Comparison of ENCODE assay signal across 8 cellular contexts in genomic region chr12:27333311-27334009, GRCh38. TPM values are rescaled to one million over a fixed set of nuclear protein-coding genes. Genes with fewer than 3 reads are reported as not detected.
A peak's percentile ranks its signal among the peaks of the same experiment; 100 is the strongest.
DNase-seq lines count a peak whose midpoint lies in the region; ATAC-seq and TF ChIP-seq lines count a peak whose summit lies in the region.

No MANE protein-coding gene starts in this region.

- H3K4me1 Mint-ChIP-seq in progenitor cell of endocrine pancreas (ENCODE audit: low read depth): peaks cover 53% of the 10 kb centered on the region

- H3K27me3 ChIP-seq in OCI-LY3 (ENCODE audit: low read depth, low read length): no peaks in the 10 kb centered on the region

- no peaks in the 10 kb centered on the region for H3K9me3 ChIP-seq in OCI-LY3 (ENCODE audit: insufficient read depth, low read length)

- no peaks in the 10 kb centered on the region for H3K36me3 Mint-ChIP-seq in progenitor cell of endocrine pancreas (ENCODE audit: insufficient read depth)

- DNase-seq in AG08395 (ENCODE audit: low spot score): peak; percentile 9
- peak; percentile 18 for DNase-seq in activated gamma-delta T cell (lab: John Stamatoyannopoulos, UW)
- DNase-seq in Right ventricle myocardium superior: peak; percentile 71
- peak; percentile 44 for DNase-seq in progenitor cell of endocrine pancreas (ENCODE audit: low spot score, unreplicated experiment)
- DNase-seq in globus pallidus (ENCODE audit: low spot score): no peak

- ATAC-seq in GM18907 (IDR thresholded peaks at IDR 0.05; ENCODE audit: unreplicated experiment) (peak; percentile 31), HG03175 (IDR thresholded peaks at IDR 0.05; ENCODE audit: unreplicated experiment) (peak; percentile 24), Right ventricle myocardium superior (ENCODE audit: poor library complexity) (peak; percentile 34)

- peaks cover 31% of the 10 kb centered on the region for H3K27me3 Mint-ChIP-seq in progenitor cell of endocrine pancreas

- peaks cover 51% of the 10 kb centered on the region for H3K4me1 ChIP-seq in OCI-LY3 (ENCODE audit: low read length)

- no peaks in the 10 kb centered on the region for H4K20me1 ChIP-seq in OCI-LY3 (ENCODE audit: insufficient read depth, low read length)

- peak overlapping the region; percentile 44; the same call in 1 of the 2 replicates for H2AFZ ChIP-seq in OCI-LY3 (ENCODE audit: low read depth, low read length)

- TF ChIP-seq CTCF in OCI-LY3 (IDR thresholded peaks at IDR 0.05; ENCODE audit: low read depth, low read length) (no peak), progenitor cell of endocrine pancreas (IDR thresholded peaks at IDR 0.05; ENCODE audit: unreplicated experiment) (no peak)

- no peaks in the 10 kb centered on the region for H3K9me3 Mint-ChIP-seq in progenitor cell of endocrine pancreas (ENCODE audit: low read depth)

- H3K27ac Mint-ChIP-seq in progenitor cell of endocrine pancreas: peak overlapping the region; percentile 89

- intact Hi-C loops in Right ventricle myocardium superior (cut with DNase I): loop anchor here (10.0 kb wide), 1 partner anchor 321 kb away; no protein-coding TSS in a partner anchor

- H3K4me3 Mint-ChIP-seq in progenitor cell of endocrine pancreas (ENCODE audit: low read depth): peak overlapping the region; percentile 92

- peaks cover 44% of the 10 kb centered on the region for H3K79me2 ChIP-seq in OCI-LY3 (ENCODE audit: low read length)

- H3K9ac ChIP-seq in OCI-LY3 (ENCODE audit: low read length): peak overlapping the region; percentile 74

- H3K27ac ChIP-seq in OCI-LY3 (ENCODE audit: low read length): peak overlapping the region; percentile 40

- no peaks in the 10 kb centered on the region for H3K36me3 ChIP-seq in OCI-LY3 (replicated peaks; ENCODE audit: low read depth, low read length)

- peak overlapping the region; percentile 79 for H3K4me3 ChIP-seq in OCI-LY3 (ENCODE audit: low read length)

- peak overlapping the region; percentile 89 for H3K4me2 ChIP-seq in OCI-LY3 (ENCODE audit: low read length)

RNA-seq across cellular contexts. Expression of gene BMAL2, which starts 0.8 kb away (rescaled TPM):
- total RNA-seq in Right ventricle myocardium superior (1.1 TPM), progenitor cell of endocrine pancreas (26.0 and 28.8 TPM in 2 replicates)

Comparison
In these comparisons a context has a peak if more than half of its experiments do, and no peak if none do; other contexts are left out.
1. RNA of gene BMAL2, which starts 0.8 kb away (total RNA-seq): 26.0 to 28.8 TPM in progenitor cell of endocrine pancreas; 1.1 TPM in Right ventricle myocardium superior (single experiment); every median in the first group is over 10 times any median in the second.
2. Peak in every context shown above with its lines, with median percentiles within 50 percentile points of each other: ATAC-seq.